21 cellular contexts compared by ENCODE assay signal in genomic region chr11:68379216-68379615, GRCh38.
DNase-seq lines count a peak whose midpoint lies in the region; TF ChIP-seq lines count a peak whose summit lies in the region.
"Had no signal": no experiment of that assay in that cellular context is flagged by ENCODE, and none has a peak within 500 bp of the region (broad histone marks: within the 10 kb centered on the region; RNA-seq: fewer than 3 reads in every experiment).

No MANE protein-coding gene starts in this region.

- 81% methylated on average over 9 of the region's 11 CpGs for WGBS in esophagus muscularis mucosa

- no peaks in the 10 kb centered on the region for H3K9me3 Mint-ChIP-seq in progenitor cell of endocrine pancreas (ENCODE audit: low read depth)
- H3K9me3 Mint-ChIP-seq: brain, HFFc6, neural crest cell had no signal

- peaks cover 33% of the 10 kb centered on the region for H3K4me1 Mint-ChIP-seq in progenitor cell of endocrine pancreas (ENCODE audit: low read depth)

- TF ChIP-seq EP300 in esophagus muscularis mucosa (IDR thresholded peaks at IDR 0.05): no peak

- no peak for TF ChIP-seq POLR2A in esophagus muscularis mucosa (IDR thresholded peaks at IDR 0.05; ENCODE audit: low read depth)

- H3K36me3 Mint-ChIP-seq in progenitor cell of endocrine pancreas (ENCODE audit: insufficient read depth): peaks cover 4% of the 10 kb centered on the region
- H3K36me3 Mint-ChIP-seq: brain had no signal

- in situ Hi-C loops in HAP-1 (cut with MboI; ENCODE audit: low sequenced_read_pairs): no loop called here

- H3K36me3 ChIP-seq in esophagus muscularis mucosa: peaks cover 0 to 6% (median 3%) of the 10 kb centered on the region in 4 donors
- H3K36me3 ChIP-seq in HAP-1 (replicated peaks): 0 out of 2 replicates have a peak, but pooled peaks cover 4% of the 10 kb centered on the region

- intact Hi-C loops in esophagus muscularis mucosa (cut with DNase I): no loop called here

- no peak overlapping the region for H3K4me3 ChIP-seq in esophagus muscularis mucosa
- H3K4me3 ChIP-seq in HAP-1: no peak overlapping the region

- H3K4me1 ChIP-seq in esophagus muscularis mucosa: peaks cover 85 to 99% (median 91%) of the 10 kb centered on the region in 4 donors
- H3K4me1 ChIP-seq in HAP-1: no peaks in the 10 kb centered on the region; the same call in 1 of the 2 replicates

- no peaks in the 10 kb centered on the region for H3K27me3 Mint-ChIP-seq in progenitor cell of endocrine pancreas
- H3K27me3 Mint-ChIP-seq: brain had no signal

- H3K27me3 ChIP-seq in esophagus muscularis mucosa (no peaks in the 10 kb centered on the region), HAP-1 (ENCODE audit: low read depth) (no peaks in the 10 kb centered on the region)

- no peak overlapping the region for H3K4me3 Mint-ChIP-seq in progenitor cell of endocrine pancreas (ENCODE audit: low read depth)
- H3K4me3 Mint-ChIP-seq: brain, HFFc6, neural crest cell, T-helper 17 cell had no signal

- DNase-seq in CMK (ENCODE audit: low read depth): peak; percentile 49
- DNase-seq in NCI-H510A (lab: John Stamatoyannopoulos, UW): peak; percentile 44
- no peak for DNase-seq in esophagus muscularis mucosa (ENCODE audit: extremely low spot score)
- no peak for DNase-seq in progenitor cell of endocrine pancreas (ENCODE audit: low spot score, unreplicated experiment)
- no peak for DNase-seq in SKM-1 treated with dmso at 0.1 percent for 144 hours (lab: John Stamatoyannopoulos, UW; ENCODE audit: unreplicated experiment)
- DNase-seq in HAP-1 (ENCODE audit: low spot score in 2 of 2): no peak
- no peak for DNase-seq in GM03348 (ENCODE audit: low spot score)
- DNase-seq in caudate nucleus (lab: John Stamatoyannopoulos, UW): no peak
- DNase-seq: activated CD8-positive, alpha-beta memory T cell treated with anti-CD3 and anti-CD28 coated beads, Interleukin-2, amount 50 U/mL, for 4 hours; activated naive CD4-positive, alpha-beta T cell; effector CD4-positive, alpha-beta T cell; HFFc6; KG1; mammary epithelial cell; NCI-H1105 treated with DMSO at 0.1 percent for 48 hours; NCI-H2171 treated with DMSO at 0.1 percent for 48 hours; NK-92 treated with Interleukin-12 subunit alpha and Interleukin-12 subunit beta, amount 100 ng/mL, for 24 hours; stimulated activated CD4-positive, alpha-beta T cell treated with anti-CD3 and anti-CD28 coated beads, Interleukin-4, amount 100 ng/mL, for 4 hours; T-helper 17 cell had no signal

- no peak for TF ChIP-seq CTCF in esophagus muscularis mucosa (IDR thresholded peaks at IDR 0.05)
- TF ChIP-seq CTCF in progenitor cell of endocrine pancreas (IDR thresholded peaks at IDR 0.05; ENCODE audit: unreplicated experiment): no peak

- peak overlapping the region; percentile 83 to 88 (median 85) for H3K27ac ChIP-seq in esophagus muscularis mucosa (replicated peaks in 1 of 4)
- no peak overlapping the region for H3K27ac ChIP-seq in caudate nucleus (ENCODE audit: low read depth, low read length)

- H3K9me3 ChIP-seq in esophagus muscularis mucosa (no peaks in the 10 kb centered on the region), HAP-1 (no peaks in the 10 kb centered on the region)

- peak overlapping the region; percentile 90 for H3K27ac Mint-ChIP-seq in progenitor cell of endocrine pancreas
- H3K27ac Mint-ChIP-seq: HFFc6 had no signal

Comparison
In these comparisons a context has a peak if more than half of its experiments do, and no peak if none do; other contexts are left out.
1. DNase-seq: peak in CMK (single experiment) and NCI-H510A (single experiment); none in esophagus muscularis mucosa (single experiment), progenitor cell of endocrine pancreas (single experiment), SKM-1 treated with dmso at 0.1 percent for 144 hours (single experiment), HAP-1 (0 of 2), GM03348 (single experiment) and caudate nucleus (0 of 61).